22 cellular contexts compared by ENCODE assay signal in genomic region chr3:114664006-114664405, GRCh38.
DNase-seq lines count a peak whose midpoint lies in the region; ATAC-seq and TF ChIP-seq lines count a peak whose summit lies in the region.
"Had no signal": no experiment of that assay in that cellular context is flagged by ENCODE, and none has a peak within 500 bp of the region (broad histone marks: within the 10 kb centered on the region; RNA-seq: fewer than 3 reads in every experiment).

No MANE protein-coding gene starts in this region.

- DNase-seq in NCI-H82 treated with DMSO at 0.1 percent for 48 hours (lab: John Stamatoyannopoulos, UW; ENCODE audit: unreplicated experiment) (peak; percentile 7), NCI-H82 (lab: John Stamatoyannopoulos, UW) (no peak), HFFc6 (peak; percentile 16), RPMI7951 (ENCODE audit: low read depth) (peak; percentile 56), retinal pigment epithelial cell (ENCODE audit: low read depth) (peak; percentile 38), breast epithelium (ENCODE audit: low spot score in 2 of 2) (no peak), body of pancreas (no peak)
- DNase-seq: AML-193; Caco-2; Calu3; CD4-positive, alpha-beta T cell; CD8-positive, alpha-beta T cell; DMS79 treated with DMSO at 0.1 percent for 48 hours; EL; GDM1 had no signal

- TF ChIP-seq CTCF in HFFc6 (IDR thresholded peaks at IDR 0.05) (no peak), retinal pigment epithelial cell (conservative IDR thresholded peaks at IDR 0.05; ENCODE audit: low read depth, low read length) (no peak), breast epithelium (IDR thresholded peaks at IDR 0.05) (no peak), body of pancreas (IDR thresholded peaks at IDR 0.05) (no peak)

- no peaks in the 10 kb centered on the region for H3K27me3 Mint-ChIP-seq in HFFc6 (ENCODE audit: insufficient read depth)
- H3K27me3 Mint-ChIP-seq: B cell; CD4-positive, alpha-beta T cell had no signal

- H3K36me3 ChIP-seq in breast epithelium (no peaks in the 10 kb centered on the region), body of pancreas (replicated peaks in 1 of 2; ENCODE audit: insufficient read depth in 1 of 2, low read depth in 2 of 2) (no peaks in the 10 kb centered on the region)
- H3K36me3 ChIP-seq: BLaER1 treated with 17β-estradiol and CSF1 and Interleukin-3, amounts not matched to agents 10 nM and 100 nM had no signal

- no peaks in the 10 kb centered on the region for H3K27me3 ChIP-seq in breast epithelium
- no peaks in the 10 kb centered on the region for H3K27me3 ChIP-seq in body of pancreas
- H3K27me3 ChIP-seq: BLaER1 treated with 17β-estradiol and CSF1 and Interleukin-3, amounts not matched to agents 10 nM and 100 nM had no signal

- peaks cover 25% of the 10 kb centered on the region for H3K4me1 Mint-ChIP-seq in HFFc6 (ENCODE audit: low read depth)

- H3K4me3 ChIP-seq in retinal pigment epithelial cell (ENCODE audit: low read length) (no peak overlapping the region), breast epithelium (no peak overlapping the region), body of pancreas (no peak overlapping the region)
- H3K4me3 ChIP-seq: A549; BLaER1 treated with 17β-estradiol and CSF1 and Interleukin-3, amounts not matched to agents 10 nM and 100 nM; GM12878 had no signal

- H3K4me1 ChIP-seq in breast epithelium (no peaks in the 10 kb centered on the region), body of pancreas (peaks cover 20% of the 10 kb centered on the region)

- no peak overlapping the region for H3K4me3 Mint-ChIP-seq in HFFc6
- H3K4me3 Mint-ChIP-seq: B cell; CD4-positive, alpha-beta T cell; CD8-positive, alpha-beta T cell had no signal

- H3K27ac ChIP-seq in breast epithelium (no peak overlapping the region), body of pancreas (no peak overlapping the region)
- H3K27ac ChIP-seq: 22Rv1; A549; BLaER1 treated with 17β-estradiol and CSF1 and Interleukin-3, amounts not matched to agents 10 nM and 100 nM; C4-2B had no signal

- H3K9me3 ChIP-seq in breast epithelium (no peaks in the 10 kb centered on the region), body of pancreas (no peaks in the 10 kb centered on the region)
- H3K9me3 ChIP-seq: Caco-2 had no signal

- no peak overlapping the region for H3K27ac Mint-ChIP-seq in HFFc6
- H3K27ac Mint-ChIP-seq: B cell; CD4-positive, alpha-beta T cell; CD8-positive, alpha-beta T cell had no signal

- no peaks in the 10 kb centered on the region; the same call in 1 of the 2 replicates for H3K36me3 Mint-ChIP-seq in HFFc6 (ENCODE audit: low read depth)

- intact Hi-C loops in breast epithelium (cut with DNase I; ENCODE audit: low total_unique reads) = no loop called here
- intact Hi-C loops in body of pancreas (cut with DNase I) = no loop called here

- TF ChIP-seq POLR2A in breast epithelium (IDR thresholded peaks at IDR 0.05) (no peak), body of pancreas (IDR thresholded peaks at IDR 0.05) (no peak)

- no peak for ATAC-seq in HG02642 (IDR thresholded peaks at IDR 0.05; ENCODE audit: poor library complexity, unreplicated experiment)
- ATAC-seq in body of pancreas = no peak
- ATAC-seq: A549; CD8-positive, alpha-beta T cell; GM12878 had no signal

- H3K9me3 Mint-ChIP-seq in HFFc6 = no peaks in the 10 kb centered on the region

Comparison
In these comparisons a context has a peak if more than half of its experiments do, and no peak if none do; other contexts are left out.
1. DNase-seq: peak in NCI-H82 treated with DMSO at 0.1 percent for 48 hours (single experiment), HFFc6 (single experiment), RPMI7951 (single experiment) and retinal pigment epithelial cell (single experiment); none in NCI-H82 (single experiment), breast epithelium (0 of 2) and body of pancreas (0 of 4).